Comparison of ENCODE assay signal across 8 cellular contexts in the genomic region with DNA sequence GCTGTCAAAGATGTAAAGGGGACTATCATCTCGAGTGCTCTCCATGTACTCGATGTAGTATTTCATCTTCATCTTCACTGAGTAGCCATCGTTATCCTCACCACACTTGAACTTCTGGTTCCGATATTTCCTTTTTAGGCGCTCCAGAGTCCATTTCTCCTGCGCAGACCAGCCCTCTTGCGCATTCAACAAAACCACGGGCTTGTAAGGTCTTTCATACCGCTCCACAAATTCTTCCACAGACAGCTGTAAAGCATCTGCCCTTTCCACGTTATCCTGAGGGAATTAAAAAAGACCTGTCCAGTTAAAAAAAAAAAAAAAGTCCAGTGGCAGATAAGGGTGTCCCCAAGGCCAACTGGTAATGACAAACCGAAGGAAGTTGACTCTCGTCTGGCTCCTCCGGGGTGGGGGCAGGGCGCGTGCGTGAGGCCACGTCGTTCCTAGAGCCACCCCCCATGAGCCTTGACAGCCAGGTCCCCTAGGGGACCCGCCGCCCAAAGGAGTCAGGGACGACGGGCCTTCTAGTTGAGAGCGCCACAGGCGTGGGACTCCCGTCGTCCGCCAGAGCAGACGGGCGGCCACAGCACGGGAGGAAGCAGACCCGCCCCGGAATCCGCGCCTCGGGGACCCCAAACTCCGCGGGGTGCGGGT. TPM values are rescaled to one million over a fixed set of nuclear protein-coding genes. Genes with fewer than 3 reads are reported as not detected.
DNase-seq lines count a peak whose midpoint lies in the region; ATAC-seq and TF ChIP-seq lines count a peak whose summit lies in the region.

No MANE protein-coding gene starts in this region.

- peaks cover 65% of the 10 kb centered on the region for H3K36me3 ChIP-seq in OCI-LY7 (ENCODE audit: insufficient read depth, low read length)
- H3K36me3 ChIP-seq in testis (ENCODE audit: low read depth, missing control alignments): no peaks in the 10 kb centered on the region

- H3K9me3 ChIP-seq in OCI-LY7 (ENCODE audit: low read length): no peaks in the 10 kb centered on the region
- no peaks in the 10 kb centered on the region for H3K9me3 ChIP-seq in testis

- H3K4me1 Mint-ChIP-seq in activated T-cell treated with anti-CD3 and anti-CD28 coated beads, Interleukin-2, amount 50 U/mL, for 72 hours (ENCODE audit: low read depth): peaks cover 61% of the 10 kb centered on the region
- peaks cover 18% of the 10 kb centered on the region for H3K4me1 Mint-ChIP-seq in nephron

- H3K79me2 ChIP-seq in OCI-LY7 (ENCODE audit: insufficient read depth, low read depth, low read length): peaks cover 68% of the 10 kb centered on the region

- peak overlapping the region; percentile 99 for H3K27ac Mint-ChIP-seq in activated T-cell treated with anti-CD3 and anti-CD28 coated beads, Interleukin-2, amount 50 U/mL, for 72 hours
- H3K27ac Mint-ChIP-seq in nephron: peak overlapping the region; percentile 75 to 96 (median 75)

- no peak for TF ChIP-seq POLR2A in testis (IDR thresholded peaks at IDR 0.05)

- CTCF ChIA-PET in OCI-LY7 (lab: Charles Lee; ENCODE audit: unreplicated experiment): no interaction called here

- H3K27me3 ChIP-seq in testis: no peaks in the 10 kb centered on the region

- 1 to 3% methylated on average over 22 to 37 of the region's 38 CpGs for WGBS in testis, 2 donors

- H3K4me3 ChIP-seq in OCI-LY7 (ENCODE audit: low read depth, low read length, poor library complexity, severe bottlenecking): peak overlapping the region; percentile 78
- H3K4me3 ChIP-seq in fibroblast of mammary gland (ENCODE audit: control insufficient read depth, low read depth, low read length): peak overlapping the region; percentile 85
- H3K4me3 ChIP-seq in testis: peak overlapping the region; percentile 87 to 99

- DNase-seq in NCI-H2171 treated with DMSO at 0.1 percent for 48 hours (lab: John Stamatoyannopoulos, UW): peak; percentile 25
- DNase-seq in NCI-H2171 (lab: John Stamatoyannopoulos, UW): no peak
- peak; percentile 74 for DNase-seq in OCI-LY7 (ENCODE audit: low spot score)
- DNase-seq in activated T-cell treated with anti-CD3 and anti-CD28 coated beads, Interleukin-2, amount 50 U/mL, for 72 hours: peak; percentile 80 to 82
- no peak for DNase-seq in fibroblast of mammary gland (ENCODE audit: low read depth)
- peak; percentile 87 for DNase-seq in testis

- peak overlapping the region; percentile 91 for H3K27ac ChIP-seq in OCI-LY7 (ENCODE audit: low read depth, low read length, poor library complexity, severe bottlenecking)
- peak overlapping the region; percentile 98 to 99 for H3K27ac ChIP-seq in testis

- peak overlapping the region; percentile 25; the same call in 1 of the 2 replicates for H2AFZ ChIP-seq in OCI-LY7 (ENCODE audit: low read length)

- H3K4me1 ChIP-seq in OCI-LY7 (ENCODE audit: insufficient read depth, low read length, poor library complexity, severe bottlenecking) (peaks cover 34% of the 10 kb centered on the region), testis (peaks cover 18% of the 10 kb centered on the region)

- H3K9me2 ChIP-seq in OCI-LY7 (ENCODE audit: insufficient read depth, low read length): no peaks in the 10 kb centered on the region

- H4K20me1 ChIP-seq in OCI-LY7 (ENCODE audit: insufficient read depth, low read length): peaks cover 4% of the 10 kb centered on the region; the same call in 1 of the 2 replicates

- POLR2A ChIA-PET in OCI-LY7 (lab: Charles Lee): interaction anchor here (0.7 to 2.9 kb wide), 4 partner anchors 9 to 218 kb away, joined by 4 to 11 read pairs (median 6); no protein-coding TSS in a partner anchor

- H3K4me3 Mint-ChIP-seq in activated T-cell treated with anti-CD3 and anti-CD28 coated beads, Interleukin-2, amount 50 U/mL, for 72 hours: peak overlapping the region; percentile 92 to 100
- H3K4me3 Mint-ChIP-seq in nephron: peak overlapping the region; percentile 93 to 98 (median 93)

- no peaks in the 10 kb centered on the region for H3K27me3 Mint-ChIP-seq in activated T-cell treated with anti-CD3 and anti-CD28 coated beads, Interleukin-2, amount 50 U/mL, for 72 hours (ENCODE audit: low read depth)
- no peaks in the 10 kb centered on the region for H3K27me3 Mint-ChIP-seq in nephron (ENCODE audit: low read depth)

- peak; percentile 11 for ATAC-seq in HG02840 (IDR thresholded peaks at IDR 0.05; ENCODE audit: low FRiP score, unreplicated experiment)
- ATAC-seq in activated T-cell treated with anti-CD3 and anti-CD28 coated beads, Interleukin-2, amount 50 U/mL, for 72 hours (replicated peaks in 1 of 2): peak; percentile 19 to 37

- intact Hi-C loops in OCI-LY7 (cut with micrococcal nuclease; ENCODE audit: unreplicated experiment): loop anchor here (1.0 to 5.0 kb wide), 5 partner anchors 12 to 458 kb away; partner anchors contain the start of genes SRSF2 and UBALD2
- intact Hi-C loops in testis (cut with DNase I; ENCODE audit: low total_unique reads): no loop called here

- H3K9me3 Mint-ChIP-seq in activated T-cell treated with anti-CD3 and anti-CD28 coated beads, Interleukin-2, amount 50 U/mL, for 72 hours: no peaks in the 10 kb centered on the region
- no peaks in the 10 kb centered on the region for H3K9me3 Mint-ChIP-seq in nephron

- TSS peak; percentile 80 for BruUV-seq in OCI-LY7 (replicated peaks; lab: Mats Ljungman, UMichigan)

- H3K4me2 ChIP-seq in OCI-LY7 (ENCODE audit: low read length): peak overlapping the region; percentile 97

- TF ChIP-seq CTCF in OCI-LY7 (conservative IDR thresholded peaks at IDR 0.05; ENCODE audit: low read length) (no peak), fibroblast of mammary gland (conservative IDR thresholded peaks at IDR 0.05; ENCODE audit: control insufficient read depth, insufficient read depth, low read depth, low read length) (no peak), nephron (IDR thresholded peaks at IDR 0.05; ENCODE audit: unreplicated experiment in 3 of 3) (no peak), testis (IDR thresholded peaks at IDR 0.05) (no peak)

- peaks cover 14 to 43% of the 10 kb centered on the region in 2 donors for H3K36me3 Mint-ChIP-seq in activated T-cell treated with anti-CD3 and anti-CD28 coated beads, Interleukin-2, amount 50 U/mL, for 72 hours (ENCODE audit: insufficient read depth in 2 of 2)
- peaks cover 34% of the 10 kb centered on the region for H3K36me3 Mint-ChIP-seq in nephron (ENCODE audit: low read depth)

RNA-seq across cellular contexts. Expression of gene JMJD6, which starts 0.7 kb away (rescaled TPM):
- total RNA-seq in OCI-LY7 (2014; rRNA removed; shearing (Covaris generic)): 39.9 and 41.2 TPM in 2 replicates
- total RNA-seq in OCI-LY7 (2022): 46.0 and 71.2 TPM in 2 replicates
- 10 to 100 TPM; 56.5 to 67.2 TPM for total RNA-seq in activated T-cell treated with anti-CD3 and anti-CD28 coated beads, Interleukin-2, amount 50 U/mL, for 72 hours
- total RNA-seq in testis: 10 to 100 TPM; 31.7 to 40.5 TPM
- 44.6 TPM for polyA plus RNA-seq in testis (ENCODE audit: insufficient read depth, low read depth, low replicate concordance)

RNA-seq across cellular contexts. Expression of gene METTL23, which starts 0.9 kb away (rescaled TPM):
- total RNA-seq in OCI-LY7 (2014; rRNA removed; shearing (Covaris generic)): 91.8 and 93.7 TPM in 2 replicates
- total RNA-seq in OCI-LY7 (2022) (82.7 and 102 TPM in 2 replicates), testis (10 to 100 TPM; 37.5 to 45.3 TPM)
- 10 to 100 TPM; 25.4 to 30.7 TPM for total RNA-seq in activated T-cell treated with anti-CD3 and anti-CD28 coated beads, Interleukin-2, amount 50 U/mL, for 72 hours
- 122 TPM for polyA plus RNA-seq in testis (ENCODE audit: insufficient read depth, low read depth, low replicate concordance)

RNA-seq across cellular contexts. Expression of gene SRSF2, which starts 11.4 kb away (rescaled TPM):
- 1,143 and 2,207 TPM in 2 replicates for total RNA-seq in OCI-LY7 (2014; rRNA removed; shearing (Covaris generic))
- total RNA-seq in OCI-LY7 (2022): 619 and 683 TPM in 2 replicates
- 100 to 1,000 TPM; 260 to 275 TPM for total RNA-seq in activated T-cell treated with anti-CD3 and anti-CD28 coated beads, Interleukin-2, amount 50 U/mL, for 72 hours
- total RNA-seq in testis: 100 to 1,000 TPM; 365 to 461 TPM
- polyA plus RNA-seq in testis (ENCODE audit: insufficient read depth, low read depth, low replicate concordance): 196 TPM

RNA-seq across cellular contexts. Expression of gene MFSD11, which starts 12.2 kb away (rescaled TPM):
- total RNA-seq in OCI-LY7 (2014; rRNA removed; shearing (Covaris generic)): 52.6 and 55.1 TPM in 2 replicates
- total RNA-seq in OCI-LY7 (2022) (63.1 and 68.4 TPM in 2 replicates), testis (100 to 1,000 TPM in 1 of 2 donors, 10 to 100 TPM in 1; 51.7 to 102 TPM)
- total RNA-seq in activated T-cell treated with anti-CD3 and anti-CD28 coated beads, Interleukin-2, amount 50 U/mL, for 72 hours: 10 to 100 TPM; 34.8 to 43.1 TPM
- 38.5 TPM for polyA plus RNA-seq in testis (ENCODE audit: insufficient read depth, low read depth, low replicate concordance)

RNA-seq across cellular contexts. Expression of gene MXRA7, which starts 14.9 kb away (rescaled TPM):
- 1.1 and 1.6 TPM in 2 replicates for total RNA-seq in OCI-LY7 (2014; rRNA removed; shearing (Covaris generic))
- total RNA-seq in OCI-LY7 (2022): 4.9 and 5.3 TPM in 2 replicates
- total RNA-seq in activated T-cell treated with anti-CD3 and anti-CD28 coated beads, Interleukin-2, amount 50 U/mL, for 72 hours: 10 to 100 TPM; 17.4 to 21.8 TPM
- 100 to 1,000 TPM; 217 to 272 TPM for total RNA-seq in testis
- 253 TPM for polyA plus RNA-seq in testis (ENCODE audit: insufficient read depth, low read depth, low replicate concordance)

Comparison
In these comparisons a context has a peak if more than half of its experiments do, and no peak if none do; other contexts are left out.
1. DNase-seq: peak in NCI-H2171 treated with DMSO at 0.1 percent for 48 hours (single experiment), OCI-LY7 (single experiment), activated T-cell treated with anti-CD3 and anti-CD28 coated beads, Interleukin-2, amount 50 U/mL, for 72 hours (2 of 2) and testis (single experiment); none in NCI-H2171 (single experiment) and fibroblast of mammary gland (single experiment).
2. Peak in every context shown above with its lines, with median percentiles within 50 percentile points of each other: H3K4me3 ChIP-seq.